17 cellular contexts compared by ENCODE assay signal in genomic region chr12:44158746-44159145, GRCh38.
"Had no signal": no experiment of that assay in that cellular context is flagged by ENCODE, and none has a peak within 500 bp of the region (broad histone marks: within the 10 kb centered on the region; RNA-seq: fewer than 3 reads in every experiment).

No MANE protein-coding gene starts in this region.

- DNase-seq: effector CD4-positive, alpha-beta T cell; foreskin melanocyte; heart left ventricle; hippocampal formation; mammary epithelial cell; naive thymus-derived CD4-positive, alpha-beta T cell; nephron progenitor cell; posterior cingulate gyrus; small intestine; stimulated activated CD4-positive, alpha-beta T cell treated with anti-CD3 and anti-CD28 coated beads, Interleukin-4, amount 100 ng/mL, for 24 hours; tibial artery; upper lobe of left lung; uterus had no signal

- H3K4me1 Mint-ChIP-seq: naive thymus-derived CD4-positive, alpha-beta T cell had no signal

- H3K36me3 Mint-ChIP-seq: naive thymus-derived CD4-positive, alpha-beta T cell; stimulated activated memory B cell treated with anti-CD40 and anti-IgM and Interleukin-4, amounts not matched to agents 10 μg/mL and 1 μg/mL and 100 μg/mL, for 72 hours had no signal

- H3K9me3 Mint-ChIP-seq: naive thymus-derived CD4-positive, alpha-beta T cell; nephron progenitor cell; stimulated activated memory B cell treated with anti-CD40 and anti-IgM and Interleukin-4, amounts not matched to agents 10 μg/mL and 1 μg/mL and 100 μg/mL, for 72 hours; stimulated activated naive CD8-positive, alpha-beta T cell treated with anti-CD3 and anti-CD28 coated beads, Interleukin-15, Interleukin-2, amounts not matched to agents 100 ng/mL and 50 ng/mL, for 24 hours had no signal

- H3K27ac ChIP-seq: coronary artery, heart left ventricle, right atrium auricular region, tibial artery, upper lobe of left lung, uterus had no signal

- H3K4me1 ChIP-seq: upper lobe of left lung, uterus had no signal

- H3K4me3 Mint-ChIP-seq: naive thymus-derived CD4-positive, alpha-beta T cell; nephron progenitor cell; stimulated activated memory B cell treated with anti-CD40 and anti-IgM and Interleukin-4, amounts not matched to agents 10 μg/mL and 1 μg/mL and 100 μg/mL, for 72 hours; stimulated activated naive CD8-positive, alpha-beta T cell treated with anti-CD3 and anti-CD28 coated beads, Interleukin-15, Interleukin-2, amounts not matched to agents 100 ng/mL and 50 ng/mL, for 24 hours had no signal

- H3K36me3 ChIP-seq: heart left ventricle, right atrium auricular region, tibial artery, upper lobe of left lung, uterus had no signal

- H3K9me3 ChIP-seq: heart left ventricle, right atrium auricular region, tibial artery, upper lobe of left lung, uterus had no signal

- ATAC-seq: heart left ventricle; naive thymus-derived CD4-positive, alpha-beta T cell; stimulated activated memory B cell treated with anti-CD40 and anti-IgM and Interleukin-4, amounts not matched to agents 10 μg/mL and 1 μg/mL and 100 μg/mL, for 72 hours had no signal

- H3K27me3 Mint-ChIP-seq: naive thymus-derived CD4-positive, alpha-beta T cell; stimulated activated memory B cell treated with anti-CD40 and anti-IgM and Interleukin-4, amounts not matched to agents 10 μg/mL and 1 μg/mL and 100 μg/mL, for 72 hours; stimulated activated naive CD8-positive, alpha-beta T cell treated with anti-CD3 and anti-CD28 coated beads, Interleukin-15, Interleukin-2, amounts not matched to agents 100 ng/mL and 50 ng/mL, for 24 hours had no signal

- H3K27me3 ChIP-seq: heart left ventricle, right atrium auricular region, tibial artery, upper lobe of left lung, uterus had no signal

- H3K27ac Mint-ChIP-seq: naive thymus-derived CD4-positive, alpha-beta T cell; nephron progenitor cell; stimulated activated memory B cell treated with anti-CD40 and anti-IgM and Interleukin-4, amounts not matched to agents 10 μg/mL and 1 μg/mL and 100 μg/mL, for 72 hours; stimulated activated naive CD8-positive, alpha-beta T cell treated with anti-CD3 and anti-CD28 coated beads, Interleukin-15, Interleukin-2, amounts not matched to agents 100 ng/mL and 50 ng/mL, for 24 hours had no signal

- H3K4me3 ChIP-seq: coronary artery, heart left ventricle, right atrium auricular region, tibial artery, upper lobe of left lung, uterus had no signal
